In the genomic region with DNA sequence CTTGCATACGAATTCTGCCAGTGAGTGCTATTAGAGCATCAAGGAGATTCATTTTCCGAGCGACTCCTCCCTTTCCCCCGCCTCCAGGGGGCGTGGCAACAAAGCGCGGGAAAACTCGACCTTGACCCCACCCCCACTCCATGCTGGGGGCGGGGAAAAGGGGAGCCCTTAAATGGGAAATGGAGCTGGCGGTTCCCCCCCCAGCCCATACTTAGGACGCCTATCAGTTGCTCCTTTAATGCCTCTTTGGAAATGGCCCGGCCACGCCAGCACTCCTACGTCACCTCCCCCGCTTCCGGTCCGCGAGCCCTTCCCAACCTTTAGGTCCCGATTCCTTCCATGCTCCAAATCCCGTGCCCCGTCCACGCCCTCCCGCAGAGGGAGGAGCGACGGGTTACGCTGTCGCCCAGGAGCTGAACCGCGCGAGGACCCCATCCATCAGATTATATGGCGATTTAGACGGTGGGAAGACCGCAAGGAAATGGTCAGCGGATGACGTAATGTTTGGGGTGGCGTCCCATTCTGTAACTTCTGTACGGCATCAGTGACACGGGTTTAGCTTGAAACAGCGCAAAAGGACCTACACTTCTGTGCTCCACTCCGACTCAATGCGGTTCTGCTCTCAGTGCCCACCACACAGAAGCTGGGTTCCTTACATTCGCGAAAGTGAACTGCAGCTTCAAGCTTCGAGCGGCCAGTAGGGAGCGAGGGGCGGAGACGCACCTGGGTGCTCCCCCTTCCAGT, we compare ENCODE assay signal across 1 cellular context.
A peak's percentile ranks its signal among the peaks of the same experiment; 100 is the strongest.
TF ChIP-seq lines count a peak whose summit lies in the region.

No MANE protein-coding gene starts in this region.

TF ChIP-seq in IMR-90, 13 proteins besides CTCF, POLR2A, EP300 and RAD21:
- no peak for TF ChIP-seq RCOR1 (IDR thresholded peaks at IDR 0.05; ENCODE audit: insufficient replicate concordance, low read length)
- no peak for TF ChIP-seq FOS (IDR thresholded peaks at IDR 0.05; ENCODE audit: low read depth, low read length)
- TF ChIP-seq SMC3 (IDR thresholded peaks at IDR 0.05; ENCODE audit: low read depth, low read length): 0 out of 2 replicates have a peak, but pooled peaks have one; percentile 2
- peak; percentile 97 for TF ChIP-seq MAZ (IDR thresholded peaks at IDR 0.05; ENCODE audit: borderline replicate concordance, low read depth, low read length)
- peak; percentile 90 for TF ChIP-seq BHLHE40 (IDR thresholded peaks at IDR 0.05; ENCODE audit: low read depth, low read length)
- TF ChIP-seq, protein P1, sequence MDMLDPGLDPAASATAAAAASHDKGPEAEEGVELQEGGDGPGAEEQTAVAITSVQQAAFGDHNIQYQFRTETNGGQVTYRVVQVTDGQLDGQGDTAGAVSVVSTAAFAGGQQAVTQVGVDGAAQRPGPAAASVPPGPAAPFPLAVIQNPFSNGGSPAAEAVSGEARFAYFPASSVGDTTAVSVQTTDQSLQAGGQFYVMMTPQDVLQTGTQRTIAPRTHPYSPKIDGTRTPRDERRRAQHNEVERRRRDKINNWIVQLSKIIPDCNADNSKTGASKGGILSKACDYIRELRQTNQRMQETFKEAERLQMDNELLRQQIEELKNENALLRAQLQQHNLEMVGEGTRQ (IDR thresholded peaks at IDR 0.05; ENCODE audit: low read depth, low read length): no peak; the same call in 1 of the 2 replicates
- no peak for TF ChIP-seq RFX5 (IDR thresholded peaks at IDR 0.05; ENCODE audit: low read depth, low read length)
- no peak for TF ChIP-seq NFE2L2 (IDR thresholded peaks at IDR 0.05; ENCODE audit: low read depth, low read length)
- TF ChIP-seq CHD1 (IDR thresholded peaks at IDR 0.05; ENCODE audit: low read depth, low read length): no peak; the same call in 1 of the 2 replicates
- TF ChIP-seq CEBPB (IDR thresholded peaks at IDR 0.05; ENCODE audit: low read depth, low read length): peak; percentile 83
- no peak for TF ChIP-seq MAFK (IDR thresholded peaks at IDR 0.05; ENCODE audit: low read depth, low read length)
- TF ChIP-seq MXI1 (IDR thresholded peaks at IDR 0.05; ENCODE audit: borderline replicate concordance, low read depth, low read length): peak; percentile 72; the same call in 1 of the 2 replicates
- TF ChIP-seq, protein P2, sequence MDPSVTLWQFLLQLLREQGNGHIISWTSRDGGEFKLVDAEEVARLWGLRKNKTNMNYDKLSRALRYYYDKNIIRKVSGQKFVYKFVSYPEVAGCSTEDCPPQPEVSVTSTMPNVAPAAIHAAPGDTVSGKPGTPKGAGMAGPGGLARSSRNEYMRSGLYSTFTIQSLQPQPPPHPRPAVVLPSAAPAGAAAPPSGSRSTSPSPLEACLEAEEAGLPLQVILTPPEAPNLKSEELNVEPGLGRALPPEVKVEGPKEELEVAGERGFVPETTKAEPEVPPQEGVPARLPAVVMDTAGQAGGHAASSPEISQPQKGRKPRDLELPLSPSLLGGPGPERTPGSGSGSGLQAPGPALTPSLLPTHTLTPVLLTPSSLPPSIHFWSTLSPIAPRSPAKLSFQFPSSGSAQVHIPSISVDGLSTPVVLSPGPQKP (IDR thresholded peaks at IDR 0.05; ENCODE audit: borderline replicate concordance, low read depth, low read length): no peak
TF ChIP-seq in IMR-90: peak in this region for 5.
